22 cellular contexts compared by ENCODE assay signal in genomic region chr6:36855750-36856149, GRCh38. TPM values are rescaled to one million over a fixed set of nuclear protein-coding genes. Genes with fewer than 3 reads are reported as not detected.
DNase-seq lines count a peak whose midpoint lies in the region; ATAC-seq and TF ChIP-seq lines count a peak whose summit lies in the region.
"Had no signal": no experiment of that assay in that cellular context is flagged by ENCODE, and none has a peak within 500 bp of the region (broad histone marks: within the 10 kb centered on the region; RNA-seq: fewer than 3 reads in every experiment).

No MANE protein-coding gene starts in this region.

- H3K79me2 ChIP-seq in hepatocyte: peaks cover 9% of the 10 kb centered on the region

- peak overlapping the region; percentile 79 for H3K27ac ChIP-seq in right cardiac atrium (ENCODE audit: low read length)
- H3K27ac ChIP-seq in angular gyrus (ENCODE audit: low read depth, low read length): peak overlapping the region; percentile 7
- H3K27ac ChIP-seq in hepatocyte: no peak overlapping the region
- H3K27ac ChIP-seq: SJSA1 had no signal

- H3K4me2 ChIP-seq in hepatocyte: no peak overlapping the region

- no peaks in the 10 kb centered on the region for H3K9me2 ChIP-seq in hepatocyte (replicated peaks; ENCODE audit: insufficient read depth)

- 75% methylated on average over 10 of the region's 10 CpGs for WGBS in right cardiac atrium
- WGBS in hepatocyte (ENCODE audit: low lambda C conversion rate, missing lambda C conversion rate): 92% methylated on average over 10 of the region's 10 CpGs

- no peak overlapping the region for H2AFZ ChIP-seq in hepatocyte

- no peaks in the 10 kb centered on the region for H4K20me1 ChIP-seq in hepatocyte (ENCODE audit: insufficient read depth, poor library complexity, severe bottlenecking)

- no peak for TF ChIP-seq CTCF in hepatocyte (IDR thresholded peaks at IDR 0.05; ENCODE audit: poor library complexity)

- H3K4me3 ChIP-seq in right cardiac atrium (ENCODE audit: low read length) (no peak overlapping the region), hepatocyte (no peak overlapping the region)
- H3K4me3 ChIP-seq: SJSA1 had no signal

- no peaks in the 10 kb centered on the region for H3K36me3 ChIP-seq in hepatocyte (replicated peaks; ENCODE audit: insufficient read depth, low read depth)

- H3K9me3 ChIP-seq in right cardiac atrium (ENCODE audit: control insufficient read depth, low read length): no peaks in the 10 kb centered on the region
- no peaks in the 10 kb centered on the region for H3K9me3 ChIP-seq in hepatocyte (ENCODE audit: low read depth)
- H3K9me3 ChIP-seq: Caco-2 had no signal

- ATAC-seq in right cardiac atrium: no peak
- ATAC-seq in left cardiac atrium: no peak
- ATAC-seq in sciatic nerve: no peak
- ATAC-seq: CD8-positive, alpha-beta T cell had no signal

- intact Hi-C loops in right cardiac atrium (cut with DNase I) (no loop called here), left cardiac atrium (cut with DNase I) (no loop called here), sciatic nerve (cut with DNase I) (no loop called here)

- no peaks in the 10 kb centered on the region for H3K27me3 ChIP-seq in right cardiac atrium (ENCODE audit: control insufficient read depth, insufficient read depth)
- no peaks in the 10 kb centered on the region for H3K27me3 ChIP-seq in hepatocyte
- H3K27me3 ChIP-seq: SJSA1 had no signal

- DNase-seq in right cardiac atrium (no peak), left cardiac atrium (no peak), sciatic nerve (ENCODE audit: low spot score) (peak; percentile 35), NCI-H69 (lab: John Stamatoyannopoulos, UW) (no peak), 8988T (no peak), hepatocyte (ENCODE audit: low spot score) (no peak)
- DNase-seq: C1 segment of cervical spinal cord; Caco-2; CD8-positive, alpha-beta T cell; DMS 273 treated with DMSO at 0.1 percent for 48 hours; GF-D8; GOT3; KBM-7; NCI-H146; NCI-H1930; NCI-H2107; NCI-H524; NCI-H774 had no signal

- H3K4me1 ChIP-seq in right cardiac atrium (ENCODE audit: control insufficient read depth, insufficient read depth, low read length) (peaks cover 8% of the 10 kb centered on the region), hepatocyte (ENCODE audit: insufficient read depth) (peaks cover 3% of the 10 kb centered on the region)
- H3K4me1 ChIP-seq: Caco-2 had no signal

RNA-seq across cellular contexts. Expression of gene CPNE5, which starts 16.5 kb away (rescaled TPM):
- total RNA-seq in right cardiac atrium: 10 to 100 TPM; 31.7 to 80.9 (median 70.3) TPM
- polyA plus RNA-seq in right cardiac atrium: 27.5 TPM
- total RNA-seq in left cardiac atrium: 10 to 100 TPM; 14.7 to 63.5 TPM
- 6.9 TPM for total RNA-seq in sciatic nerve
- 0.30 and 1.4 TPM in 2 replicates for total RNA-seq in hepatocyte
- 0.55 and 1.2 TPM in 2 replicates for polyA plus RNA-seq in hepatocyte
- total RNA-seq: Caco-2, LHCN-M2, MCF 10A had no signal

RNA-seq across cellular contexts. Expression of gene PPIL1, which starts 18.9 kb away (rescaled TPM):
- 10 to 100 TPM; 49.4 to 72.4 (median 63.7) TPM for total RNA-seq in right cardiac atrium
- polyA plus RNA-seq in right cardiac atrium: 75.6 TPM
- 10 to 100 TPM; 52.4 to 56.3 TPM for total RNA-seq in left cardiac atrium
- total RNA-seq in sciatic nerve: 12.7 TPM
- total RNA-seq in hepatocyte: 52.3 and 53.0 TPM in 2 replicates
- 42.6 and 51.7 TPM in 2 replicates for polyA plus RNA-seq in hepatocyte

RNA-seq across cellular contexts. Expression of gene C6orf89, which starts 30.0 kb away (rescaled TPM):
- total RNA-seq in right cardiac atrium (10 to 100 TPM; 69.4 to 83.9 (median 79.1) TPM), left cardiac atrium (10 to 100 TPM; 62.9 to 74.1 TPM), sciatic nerve (56.6 TPM), hepatocyte (39.6 and 44.8 TPM in 2 replicates)
- polyA plus RNA-seq in right cardiac atrium (53.2 TPM), hepatocyte (39.2 and 45.2 TPM in 2 replicates)
